Comparison of ENCODE assay signal across 10 cellular contexts in genomic region chr21:41366522-41367151, GRCh38. TPM values are rescaled to one million over a fixed set of nuclear protein-coding genes. Genes with fewer than 3 reads are reported as not detected.
DNase-seq lines count a peak whose midpoint lies in the region; ATAC-seq, FAIRE-seq and TF ChIP-seq lines count a peak whose summit lies in the region.
"Had no signal": no experiment of that assay in that cellular context is flagged by ENCODE, and none has a peak within 500 bp of the region (broad histone marks: within the 10 kb centered on the region; RNA-seq: fewer than 3 reads in every experiment).

No MANE protein-coding gene starts in this region.

- ATAC-seq in T-cell (replicated peaks in 1 of 4) (no peak), HG02642 (IDR thresholded peaks at IDR 0.05; ENCODE audit: poor library complexity, unreplicated experiment) (no peak)
- ATAC-seq: GM23338 had no signal

- peaks cover 89 to 93% (median 93%) of the 10 kb centered on the region in 3 donors for H3K4me1 Mint-ChIP-seq in T-cell

- POLR2A ChIA-PET in T-cell (lab: Charles Lee) = no interaction called here

- no peaks in the 10 kb centered on the region for H3K36me3 ChIP-seq in BE2C
- no peaks in the 10 kb centered on the region for H3K36me3 ChIP-seq in H7 (replicated peaks; ENCODE audit: control insufficient read depth, insufficient read depth, low read length)
- no peaks in the 10 kb centered on the region for H3K36me3 ChIP-seq in uterus

- H3K27me3 ChIP-seq in BE2C (no peaks in the 10 kb centered on the region), H7 (ENCODE audit: control insufficient read depth, insufficient read depth, low read length) (no peaks in the 10 kb centered on the region), uterus (no peaks in the 10 kb centered on the region)

- H3K9me3 ChIP-seq in BE2C = no peaks in the 10 kb centered on the region
- H3K9me3 ChIP-seq in uterus = no peaks in the 10 kb centered on the region

- H3K27ac ChIP-seq in uterus = no peak overlapping the region

- H3K27me3 Mint-ChIP-seq in T-cell = no peaks in the 10 kb centered on the region

- no peak overlapping the region for H3K4me3 Mint-ChIP-seq in T-cell
- H3K4me3 Mint-ChIP-seq: GM23338, natural killer cell had no signal

- H3K4me3 ChIP-seq in BE2C (ENCODE audit: low read depth, low read length) (no peak overlapping the region), H7 (ENCODE audit: insufficient read depth, low read depth, low read length) (no peak overlapping the region), uterus (no peak overlapping the region)
- H3K4me3 ChIP-seq: GM23338 had no signal

- CTCF ChIA-PET in T-cell (lab: Charles Lee) = no interaction called here

- H3K36me3 Mint-ChIP-seq in T-cell = peaks cover 54% of the 10 kb centered on the region
- H3K36me3 Mint-ChIP-seq: natural killer cell had no signal

- peak; percentile 96 for FAIRE-seq in GM19239 (lab: Jason Lieb, UNC)

- intact Hi-C loops in uterus (cut with DNase I; ENCODE audit: low total_unique reads) = no loop called here

- TF ChIP-seq POLR2A in uterus (IDR thresholded peaks at IDR 0.05) = no peak

- H3K9me3 Mint-ChIP-seq in T-cell = peaks cover 0 to 4% (median 0%) of the 10 kb centered on the region in 3 donors
- H3K9me3 Mint-ChIP-seq: GM23338, natural killer cell had no signal

- no peaks in the 10 kb centered on the region for H3K4me1 ChIP-seq in BE2C
- peaks cover 0 to 9% of the 10 kb centered on the region in 2 donors for H3K4me1 ChIP-seq in uterus

- TF ChIP-seq CTCF in BE2C (IDR thresholded peaks at IDR 0.05; ENCODE audit: low read depth, low read length) (no peak), uterus (IDR thresholded peaks at IDR 0.05) (no peak)

- DNase-seq in AML-193 (lab: John Stamatoyannopoulos, UW) (peak; percentile 93 to 94), GM19239 (ENCODE audit: insufficient read length, low spot score) (no peak), T-cell (peak in 5 of 34 experiments; percentile 13 to 50 (median 20)), iris pigment epithelial cell (ENCODE audit: low read depth) (peak; percentile 68), BE2C (no peak), H7 (no peak), uterus (no peak)
- DNase-seq: natural killer cell had no signal

- H3K27ac Mint-ChIP-seq in T-cell = peak overlapping the region; percentile 79 to 96
- H3K27ac Mint-ChIP-seq: GM23338 had no signal

RNA-seq across cellular contexts. Expression of gene MX2, which starts 4.8 kb away (rescaled TPM):
- total RNA-seq in T-cell = 100 to 1,000 TPM in 1 of 5 donors, 10 to 100 TPM in 4; 77.7 to 103 (median 81.8) TPM
- 0.26 TPM for polyA plus RNA-seq in BE2C (2012; ENCODE audit: insufficient read depth, insufficient read length, low read depth)
- 0.45 and 2.1 TPM in 2 replicates for total RNA-seq in H7 (2014; rRNA removed; shearing (Covaris generic))
- 10 to 100 TPM in 1 of 4 donors, 1 to 10 TPM in 2, under 1 TPM in 1; 0.29 to 19.0 (median 8.2) TPM for total RNA-seq in uterus

RNA-seq across cellular contexts. Expression of gene FAM3B, which starts 50.0 kb away (rescaled TPM):
- total RNA-seq in T-cell = not detected
- not detected for polyA plus RNA-seq in BE2C (2012; ENCODE audit: insufficient read depth, insufficient read length, low read depth)
- 0.31 and 0.55 TPM in 2 replicates for total RNA-seq in H7 (2014; rRNA removed; shearing (Covaris generic))
- 1 to 10 TPM in 1 of 4 donors, not detected in 3; 5.1 TPM for total RNA-seq in uterus

RNA-seq across cellular contexts. Expression of gene MX1, which starts 59.4 kb away (rescaled TPM):
- total RNA-seq in T-cell (10 to 100 TPM; 55.2 to 82.5 (median 68.7) TPM), uterus (10 to 100 TPM; 23.5 to 96.3 (median 33.4) TPM)
- polyA plus RNA-seq in BE2C (2012; ENCODE audit: insufficient read depth, insufficient read length, low read depth) = 0.76 TPM
- 1.6 and 3.9 TPM in 2 replicates for total RNA-seq in H7 (2014; rRNA removed; shearing (Covaris generic))

Comparison
In these comparisons a context has a peak if more than half of its experiments do, and no peak if none do; other contexts are left out.
1. DNase-seq: peak in AML-193 (2 of 2) and iris pigment epithelial cell (single experiment); none in GM19239 (single experiment), BE2C (single experiment), H7 (single experiment) and uterus (0 of 2).